20 cellular contexts compared by ENCODE assay signal in genomic region chr6:75963569-75963968, GRCh38.
"Had no signal": no experiment of that assay in that cellular context is flagged by ENCODE, and none has a peak within 500 bp of the region (broad histone marks: within the 10 kb centered on the region; RNA-seq: fewer than 3 reads in every experiment).

No MANE protein-coding gene starts in this region.

- H3K4me3 ChIP-seq: MG63, SJSA1, SK-N-MC had no signal

- H3K9me3 ChIP-seq: MG63, SJSA1 had no signal

- ATAC-seq: HepG2 had no signal

- FAIRE-seq: HepG2, RCC 7860 had no signal

- H3K36me3 ChIP-seq: MG63, SJSA1 had no signal

- H3K27ac ChIP-seq: SJSA1, SK-N-MC had no signal

- DNase-seq: IMR-90, Karpas-422, KG1, MG63, NCI-H1092 treated with DMSO at 0.1 percent for 48 hours, NCI-H1436, NCI-H187 treated with DMSO at 0.1 percent for 48 hours, NCI-H2029 treated with DMSO at 0.1 percent for 48 hours, NCI-H2171 treated with DMSO at 0.1 percent for 48 hours, NCI-H345, NCI-H524, NCI-H526 treated with DMSO at 0.1 percent for 48 hours, NCI-H774, Right ventricle myocardium superior, RPMI8226, SIG-M5 had no signal

- H3K4me1 ChIP-seq: SJSA1 had no signal

- H3K27me3 ChIP-seq: MG63, SJSA1 had no signal
